In genomic region chr1:182143825-182144661, GRCh38 we compare ENCODE assay signal across 9 cellular contexts.
A peak's percentile ranks its signal among the peaks of the same experiment; 100 is the strongest.
DNase-seq lines count a peak whose midpoint lies in the region; ATAC-seq and TF ChIP-seq lines count a peak whose summit lies in the region.
"Had no signal": no experiment of that assay in that cellular context is flagged by ENCODE, and none has a peak within 500 bp of the region (broad histone marks: within the 10 kb centered on the region; RNA-seq: fewer than 3 reads in every experiment).

No MANE protein-coding gene starts in this region.

- intact Hi-C loops in left ventricle myocardium superior (cut with micrococcal nuclease): loop anchor here (2.0 to 10.0 kb wide), 2 partner anchors 161 to 253 kb away; no protein-coding TSS in a partner anchor

- H3K4me3 ChIP-seq in retinal pigment epithelial cell (ENCODE audit: low read length): no peak overlapping the region
- H3K4me3 ChIP-seq: A549 had no signal

- peak; percentile 55 for DNase-seq in NCI-H1092 treated with DMSO at 0.1 percent for 48 hours (lab: John Stamatoyannopoulos, UW)
- no peak for DNase-seq in NCI-H1092 (lab: John Stamatoyannopoulos, UW)
- DNase-seq in amniotic epithelial cell (ENCODE audit: low read depth): peak; percentile 93
- peak; percentile 79 for DNase-seq in left ventricle myocardium superior
- peak; percentile 54 for DNase-seq in retinal pigment epithelial cell (ENCODE audit: low read depth)
- no peak for DNase-seq in mesenteric fat pad (ENCODE audit: low spot score)
- no peak for DNase-seq in NCI-H1694 treated with DMSO at 0.1 percent for 48 hours (lab: John Stamatoyannopoulos, UW)

- no peak for TF ChIP-seq CTCF in retinal pigment epithelial cell (conservative IDR thresholded peaks at IDR 0.05; ENCODE audit: low read depth, low read length)

- ATAC-seq in left ventricle myocardium superior (peak; percentile 90), HG03378 (IDR thresholded peaks at IDR 0.05; ENCODE audit: unreplicated experiment) (no peak)

Comparison
In these comparisons a context has a peak if more than half of its experiments do, and no peak if none do; other contexts are left out.
1. DNase-seq: peak in NCI-H1092 treated with DMSO at 0.1 percent for 48 hours (single experiment), amniotic epithelial cell (single experiment), left ventricle myocardium superior (single experiment) and retinal pigment epithelial cell (single experiment); none in NCI-H1092 (single experiment), mesenteric fat pad (single experiment) and NCI-H1694 treated with DMSO at 0.1 percent for 48 hours (single experiment).